ENCODE assay signal across 1 cellular context in the genomic region with DNA sequence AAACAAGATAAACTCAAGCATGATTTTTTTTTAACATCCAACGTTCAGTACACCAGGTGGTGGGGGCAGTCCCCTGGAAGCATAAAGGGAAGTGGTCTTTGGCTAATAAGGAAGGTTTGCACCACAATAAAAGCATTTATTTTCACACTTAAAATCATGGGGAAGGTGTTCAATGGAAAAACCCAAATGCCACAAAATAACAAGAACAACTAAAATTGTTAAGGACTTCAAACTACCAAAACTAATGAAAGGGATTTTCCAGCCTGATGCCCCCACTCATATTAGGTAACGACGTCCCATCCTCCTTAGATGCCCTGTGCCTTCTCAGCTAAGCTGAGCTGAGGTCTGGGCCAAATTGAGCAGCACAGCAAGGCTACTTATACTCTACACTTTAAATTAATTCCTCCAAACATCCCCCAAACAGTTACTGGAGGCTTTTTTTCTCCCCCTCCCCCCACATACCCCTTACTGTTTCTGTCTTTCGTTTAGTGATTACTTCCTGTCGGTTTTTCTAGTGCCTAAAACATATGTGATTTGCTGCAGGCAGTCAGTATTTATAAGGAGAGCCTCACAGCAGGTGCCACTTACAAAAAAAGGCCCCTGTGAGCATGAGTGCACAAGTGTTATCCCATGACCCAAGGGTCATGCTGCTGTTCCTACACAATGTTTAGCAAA.
TF ChIP-seq lines count a peak whose summit lies in the region.

No MANE protein-coding gene starts in this region.

TF ChIP-seq in HEK293, 187 proteins besides CTCF, POLR2A, EP300 and RAD21 (continued from another document):
- TF ChIP-seq PRDM6 (tag by site-specific recombination; IDR thresholded peaks at IDR 0.05) (peak; percentile 83), ZNF488 (tag by site-specific recombination; IDR thresholded peaks at IDR 0.05) (0 out of 2 replicates have a peak, but pooled peaks have one; percentile 26), ZSCAN23 (tag by site-specific recombination; IDR thresholded peaks at IDR 0.05) (no peak), ZBTB7A (tag by site-specific recombination; IDR thresholded peaks at IDR 0.05; ENCODE audit: low read depth) (no peak), FEZF1 (tag by site-specific recombination; IDR thresholded peaks at IDR 0.05) (peak; percentile 94), ZNF175 (tag by site-specific recombination; IDR thresholded peaks at IDR 0.05) (no peak), PRDM1 (tag by site-specific recombination; IDR thresholded peaks at IDR 0.05) (no peak), ZNF155 (tag by site-specific recombination; IDR thresholded peaks at IDR 0.05) (no peak), ZNF354C (tag by site-specific recombination; IDR thresholded peaks at IDR 0.05; ENCODE audit: borderline replicate concordance, low read depth) (no peak), ZNF266 (tag by site-specific recombination; IDR thresholded peaks at IDR 0.05; ENCODE audit: low read depth) (no peak), MZF1 (tag by site-specific recombination; IDR thresholded peaks at IDR 0.05; ENCODE audit: borderline replicate concordance) (peak; percentile 69; the same call in 1 of the 2 replicates), ZNF521 (tag by site-specific recombination; IDR thresholded peaks at IDR 0.05) (no peak), ZNF830 (tag by site-specific recombination; IDR thresholded peaks at IDR 0.05; ENCODE audit: low read depth) (no peak), SP7 (tag by site-specific recombination; IDR thresholded peaks at IDR 0.05) (peak; percentile 78), ZNF423 (tag by site-specific recombination; IDR thresholded peaks at IDR 0.05) (peak; percentile 46; the same call in 1 of the 2 replicates), ZNF211 (tag by site-specific recombination; IDR thresholded peaks at IDR 0.05; ENCODE audit: low read depth) (no peak), KLF8 (tag by site-specific recombination; IDR thresholded peaks at IDR 0.05) (no peak), TRIM28 (IDR thresholded peaks at IDR 0.05; ENCODE audit: borderline replicate concordance, low read length) (peak; percentile 83), KLF1 (tag by site-specific recombination; IDR thresholded peaks at IDR 0.05) (no peak), PRDM4 (tag by site-specific recombination; IDR thresholded peaks at IDR 0.05) (peak; percentile 69; the same call in 1 of the 2 replicates), ZNF202 (tag by site-specific recombination; IDR thresholded peaks at IDR 0.05; ENCODE audit: borderline replicate concordance) (no peak), ZNF629 (tag by site-specific recombination; IDR thresholded peaks at IDR 0.05) (no peak; the same call in 1 of the 2 replicates), TCF7L2 (IDR thresholded peaks at IDR 0.05; ENCODE audit: borderline replicate concordance, low read depth, low read length) (peak; percentile 85), ZNF473 (tag by site-specific recombination; IDR thresholded peaks at IDR 0.05) (no peak), KLF7 (tag by site-specific recombination; IDR thresholded peaks at IDR 0.05; ENCODE audit: borderline replicate concordance) (no peak), ZSCAN5A (tag by site-specific recombination; IDR thresholded peaks at IDR 0.05) (no peak), PBX3 (CRISPR knock-in tag; IDR thresholded peaks at IDR 0.05) (no peak), ZNF548 (tag by site-specific recombination; IDR thresholded peaks at IDR 0.05) (no peak), ZNF2 (tag by site-specific recombination; IDR thresholded peaks at IDR 0.05) (no peak), ZNF112 (tag by site-specific recombination; IDR thresholded peaks at IDR 0.05) (no peak), ATF2 (tag by site-specific recombination; IDR thresholded peaks at IDR 0.05; ENCODE audit: low read depth) (no peak), HOXD13 (CRISPR knock-in tag; IDR thresholded peaks at IDR 0.05; ENCODE audit: borderline replicate concordance) (no peak), ZNF221 (tag by site-specific recombination; IDR thresholded peaks at IDR 0.05; ENCODE audit: borderline replicate concordance) (no peak)
- TF ChIP-seq, protein P1, sequence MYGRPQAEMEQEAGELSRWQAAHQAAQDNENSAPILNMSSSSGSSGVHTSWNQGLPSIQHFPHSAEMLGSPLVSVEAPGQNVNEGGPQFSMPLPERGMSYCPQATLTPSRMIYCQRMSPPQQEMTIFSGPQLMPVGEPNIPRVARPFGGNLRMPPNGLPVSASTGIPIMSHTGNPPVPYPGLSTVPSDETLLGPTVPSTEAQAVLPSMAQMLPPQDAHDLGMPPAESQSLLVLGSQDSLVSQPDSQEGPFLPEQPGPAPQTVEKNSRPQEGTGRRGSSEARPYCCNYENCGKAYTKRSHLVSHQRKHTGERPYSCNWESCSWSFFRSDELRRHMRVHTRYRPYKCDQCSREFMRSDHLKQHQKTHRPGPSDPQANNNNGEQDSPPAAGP (tag by site-specific recombination; IDR thresholded peaks at IDR 0.05), result no peak
- TF ChIP-seq, protein P2, sequence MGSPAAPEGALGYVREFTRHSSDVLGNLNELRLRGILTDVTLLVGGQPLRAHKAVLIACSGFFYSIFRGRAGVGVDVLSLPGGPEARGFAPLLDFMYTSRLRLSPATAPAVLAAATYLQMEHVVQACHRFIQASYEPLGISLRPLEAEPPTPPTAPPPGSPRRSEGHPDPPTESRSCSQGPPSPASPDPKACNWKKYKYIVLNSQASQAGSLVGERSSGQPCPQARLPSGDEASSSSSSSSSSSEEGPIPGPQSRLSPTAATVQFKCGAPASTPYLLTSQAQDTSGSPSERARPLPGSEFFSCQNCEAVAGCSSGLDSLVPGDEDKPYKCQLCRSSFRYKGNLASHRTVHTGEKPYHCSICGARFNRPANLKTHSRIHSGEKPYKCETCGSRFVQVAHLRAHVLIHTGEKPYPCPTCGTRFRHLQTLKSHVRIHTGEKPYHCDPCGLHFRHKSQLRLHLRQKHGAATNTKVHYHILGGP (tag by site-specific recombination; IDR thresholded peaks at IDR 0.05), result peak; percentile 73; the same call in 1 of the 2 replicates
- TF ChIP-seq, protein P3, sequence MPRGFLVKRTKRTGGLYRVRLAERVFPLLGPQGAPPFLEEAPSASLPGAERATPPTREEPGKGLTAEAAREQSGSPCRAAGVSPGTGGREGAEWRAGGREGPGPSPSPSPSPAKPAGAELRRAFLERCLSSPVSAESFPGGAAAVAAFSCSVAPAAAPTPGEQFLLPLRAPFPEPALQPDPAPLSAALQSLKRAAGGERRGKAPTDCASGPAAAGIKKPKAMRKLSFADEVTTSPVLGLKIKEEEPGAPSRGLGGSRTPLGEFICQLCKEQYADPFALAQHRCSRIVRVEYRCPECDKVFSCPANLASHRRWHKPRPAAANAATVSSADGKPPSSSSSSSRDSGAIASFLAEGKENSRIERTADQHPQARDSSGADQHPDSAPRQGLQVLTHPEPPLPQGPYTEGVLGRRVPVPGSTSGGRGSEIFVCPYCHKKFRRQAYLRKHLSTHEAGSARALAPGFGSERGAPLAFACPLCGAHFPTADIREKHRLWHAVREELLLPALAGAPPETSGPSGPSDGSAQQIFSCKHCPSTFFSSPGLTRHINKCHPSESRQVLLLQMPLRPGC (tag by site-specific recombination; IDR thresholded peaks at IDR 0.05), result no peak
- TF ChIP-seq, protein P4, sequence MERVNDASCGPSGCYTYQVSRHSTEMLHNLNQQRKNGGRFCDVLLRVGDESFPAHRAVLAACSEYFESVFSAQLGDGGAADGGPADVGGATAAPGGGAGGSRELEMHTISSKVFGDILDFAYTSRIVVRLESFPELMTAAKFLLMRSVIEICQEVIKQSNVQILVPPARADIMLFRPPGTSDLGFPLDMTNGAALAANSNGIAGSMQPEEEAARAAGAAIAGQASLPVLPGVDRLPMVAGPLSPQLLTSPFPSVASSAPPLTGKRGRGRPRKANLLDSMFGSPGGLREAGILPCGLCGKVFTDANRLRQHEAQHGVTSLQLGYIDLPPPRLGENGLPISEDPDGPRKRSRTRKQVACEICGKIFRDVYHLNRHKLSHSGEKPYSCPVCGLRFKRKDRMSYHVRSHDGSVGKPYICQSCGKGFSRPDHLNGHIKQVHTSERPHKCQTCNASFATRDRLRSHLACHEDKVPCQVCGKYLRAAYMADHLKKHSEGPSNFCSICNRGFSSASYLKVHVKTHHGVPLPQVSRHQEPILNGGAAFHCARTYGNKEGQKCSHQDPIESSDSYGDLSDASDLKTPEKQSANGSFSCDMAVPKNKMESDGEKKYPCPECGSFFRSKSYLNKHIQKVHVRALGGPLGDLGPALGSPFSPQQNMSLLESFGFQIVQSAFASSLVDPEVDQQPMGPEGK (tag by site-specific recombination; IDR thresholded peaks at IDR 0.05), result peak; percentile 21; the same call in 1 of the 2 replicates
